In the genomic region with DNA sequence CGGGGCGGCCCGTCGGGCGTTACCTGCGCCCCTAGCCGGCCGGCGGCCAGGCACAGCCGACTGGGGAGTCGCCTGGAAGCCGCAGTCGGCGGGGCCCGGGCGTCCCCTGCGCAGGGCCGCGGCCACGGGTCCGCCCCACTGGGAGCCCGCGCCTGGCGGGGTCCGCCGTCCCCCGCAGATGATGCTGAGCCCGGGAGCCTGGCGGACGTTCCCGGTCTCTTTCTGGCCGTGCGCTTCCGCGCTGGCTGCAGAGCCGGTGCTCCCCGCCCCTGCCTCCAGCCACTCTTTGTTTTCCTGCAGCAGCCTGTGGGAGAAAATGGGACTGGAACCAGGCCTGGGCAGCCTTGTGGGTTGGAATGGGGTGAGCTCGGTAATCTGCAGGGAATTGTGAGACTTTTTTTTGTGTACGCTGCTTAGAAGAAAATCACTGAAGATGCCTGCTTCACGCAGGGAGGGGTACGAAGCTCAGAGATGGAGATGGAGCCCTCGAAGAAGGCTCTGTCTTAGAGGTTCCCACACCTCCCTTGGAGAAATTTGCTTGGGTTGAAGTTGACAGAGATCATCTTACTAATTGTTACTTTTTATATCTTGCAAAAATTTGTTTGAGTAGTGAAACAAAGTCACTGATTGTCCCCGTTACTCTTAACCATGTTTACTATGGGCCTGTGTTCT, we compare ENCODE assay signal across 8 cellular contexts. TPM values are rescaled to one million over a fixed set of nuclear protein-coding genes. Genes with fewer than 3 reads are reported as not detected.
DNase-seq lines count a peak whose midpoint lies in the region; ATAC-seq and TF ChIP-seq lines count a peak whose summit lies in the region.

No MANE protein-coding gene starts in this region.

- H3K9me3 Mint-ChIP-seq in activated CD4-positive, alpha-beta memory T cell treated with anti-CD3 and anti-CD28 coated beads for 36 hours: no peaks in the 10 kb centered on the region
- no peaks in the 10 kb centered on the region for H3K9me3 Mint-ChIP-seq in natural killer cell treated with Interleukin-12 subunit alpha and Interleukin-12 subunit beta and Interleukin-15 and Interleukin-18, amount 100 ng/mL, for 72 hours

- peak overlapping the region; percentile 28 for H3K27ac Mint-ChIP-seq in activated CD4-positive, alpha-beta memory T cell treated with anti-CD3 and anti-CD28 coated beads for 36 hours
- H3K27ac Mint-ChIP-seq in natural killer cell treated with Interleukin-12 subunit alpha and Interleukin-12 subunit beta and Interleukin-15 and Interleukin-18, amount 100 ng/mL, for 72 hours: peak overlapping the region; percentile 72 to 84

- H3K27me3 Mint-ChIP-seq in activated CD4-positive, alpha-beta memory T cell treated with anti-CD3 and anti-CD28 coated beads for 36 hours: no peaks in the 10 kb centered on the region
- peaks cover 0 to 5% of the 10 kb centered on the region in 2 donors for H3K27me3 Mint-ChIP-seq in natural killer cell treated with Interleukin-12 subunit alpha and Interleukin-12 subunit beta and Interleukin-15 and Interleukin-18, amount 100 ng/mL, for 72 hours

- peak overlapping the region; percentile 85 for H3K4me3 Mint-ChIP-seq in activated CD4-positive, alpha-beta memory T cell treated with anti-CD3 and anti-CD28 coated beads for 36 hours
- H3K4me3 Mint-ChIP-seq in natural killer cell treated with Interleukin-12 subunit alpha and Interleukin-12 subunit beta and Interleukin-15 and Interleukin-18, amount 100 ng/mL, for 72 hours: peak overlapping the region; percentile 96

- ATAC-seq in GM21390 (IDR thresholded peaks at IDR 0.05; ENCODE audit: unreplicated experiment): peak; percentile 28
- ATAC-seq in natural killer cell treated with Interleukin-12 subunit alpha and Interleukin-12 subunit beta and Interleukin-15 and Interleukin-18, amount 100 ng/mL, for 72 hours: peak; percentile 54 to 63

- CTCF ChIA-PET in activated CD4-positive, alpha-beta memory T cell treated with anti-CD3 and anti-CD28 coated beads for 36 hours (lab: Charles Lee): interaction anchor here (0.7 to 2.1 kb wide), 7 partner anchors 8 to 294 kb away, joined by 3 to 7 read pairs (median 4); partner anchors contain the start of gene ENTPD6

- H3K36me3 Mint-ChIP-seq in activated CD4-positive, alpha-beta memory T cell treated with anti-CD3 and anti-CD28 coated beads for 36 hours: peaks cover 2% of the 10 kb centered on the region
- no peaks in the 10 kb centered on the region for H3K36me3 Mint-ChIP-seq in natural killer cell treated with Interleukin-12 subunit alpha and Interleukin-12 subunit beta and Interleukin-15 and Interleukin-18, amount 100 ng/mL, for 72 hours

- peak overlapping the region; percentile 63 to 91 for H3K4me3 ChIP-seq in foreskin fibroblast (ENCODE audit: low read depth in 1 of 2, low read length in 2 of 2)

- POLR2A ChIA-PET in activated CD4-positive, alpha-beta memory T cell treated with anti-CD3 and anti-CD28 coated beads for 36 hours (lab: Charles Lee): interaction anchor here (1.2 to 3.2 kb wide), 3 partner anchors 11 to 159 kb away, joined by 7 to 18 read pairs (median 11); partner anchors contain the start of gene GINS1

- DNase-seq in ELF-1 (ENCODE audit: low read depth, low spot score): peak; percentile 62
- DNase-seq in HuH-7.5 (ENCODE audit: low spot score): peak; percentile 75
- peak; percentile 22 for DNase-seq in activated CD4-positive, alpha-beta memory T cell treated with anti-CD3 and anti-CD28 coated beads for 36 hours
- peak in 1 of 2 donors; percentile 63 for DNase-seq in foreskin fibroblast
- DNase-seq in natural killer cell treated with Interleukin-12 subunit alpha and Interleukin-12 subunit beta and Interleukin-15 and Interleukin-18, amount 100 ng/mL, for 72 hours (ENCODE audit: low spot score): no peak
- DNase-seq in mucosa of gallbladder (ENCODE audit: low spot score): no peak
- no peak for DNase-seq in NOMO-1 treated with DMSO at 0.1 percent for 48 hours (lab: John Stamatoyannopoulos, UW; ENCODE audit: unreplicated experiment)

- TF ChIP-seq CTCF in foreskin fibroblast (IDR thresholded peaks at IDR 0.05; ENCODE audit: low read depth, low read length): no peak

- peaks cover 51% of the 10 kb centered on the region for H3K4me1 Mint-ChIP-seq in activated CD4-positive, alpha-beta memory T cell treated with anti-CD3 and anti-CD28 coated beads for 36 hours (ENCODE audit: low read depth)
- H3K4me1 Mint-ChIP-seq in natural killer cell treated with Interleukin-12 subunit alpha and Interleukin-12 subunit beta and Interleukin-15 and Interleukin-18, amount 100 ng/mL, for 72 hours (ENCODE audit: low read depth in 2 of 2): peaks cover 11 to 29% of the 10 kb centered on the region in 2 donors

- intact Hi-C loops in activated CD4-positive, alpha-beta memory T cell treated with anti-CD3 and anti-CD28 coated beads for 36 hours (cut with micrococcal nuclease): loop anchor here (1.0 to 10.0 kb wide), 5 partner anchors 53 to 1894 kb away; partner anchors contain the start of genes ABHD12, APMAP, ENTPD6 and NANP

RNA-seq across cellular contexts. Expression of gene PYGB, which starts 0.8 kb away (rescaled TPM):
- total RNA-seq in activated CD4-positive, alpha-beta memory T cell treated with anti-CD3 and anti-CD28 coated beads for 36 hours: 10 to 100 TPM; 23.4 to 24.0 TPM
- total RNA-seq in natural killer cell treated with Interleukin-12 subunit alpha and Interleukin-12 subunit beta and Interleukin-15 and Interleukin-18, amount 100 ng/mL, for 72 hours: 10 to 100 TPM; 35.9 to 40.4 TPM
- total RNA-seq in mucosa of gallbladder: 99.5 TPM

RNA-seq across cellular contexts. Expression of gene ENTPD6, which starts 53.1 kb away (rescaled TPM):
- total RNA-seq in activated CD4-positive, alpha-beta memory T cell treated with anti-CD3 and anti-CD28 coated beads for 36 hours: 10 to 100 TPM; 48.5 to 51.0 TPM
- total RNA-seq in natural killer cell treated with Interleukin-12 subunit alpha and Interleukin-12 subunit beta and Interleukin-15 and Interleukin-18, amount 100 ng/mL, for 72 hours: 10 to 100 TPM; 24.9 to 58.7 TPM
- 133 TPM for total RNA-seq in mucosa of gallbladder

Comparison
In these comparisons a context has a peak if more than half of its experiments do, and no peak if none do; other contexts are left out.
1. DNase-seq: peak in ELF-1 (single experiment), HuH-7.5 (single experiment) and activated CD4-positive, alpha-beta memory T cell treated with anti-CD3 and anti-CD28 coated beads for 36 hours (single experiment); none in natural killer cell treated with Interleukin-12 subunit alpha and Interleukin-12 subunit beta and Interleukin-15 and Interleukin-18, amount 100 ng/mL, for 72 hours (single experiment), mucosa of gallbladder (single experiment) and NOMO-1 treated with DMSO at 0.1 percent for 48 hours (single experiment).